Comparison of ENCODE assay signal across 11 cellular contexts in the genomic region with DNA sequence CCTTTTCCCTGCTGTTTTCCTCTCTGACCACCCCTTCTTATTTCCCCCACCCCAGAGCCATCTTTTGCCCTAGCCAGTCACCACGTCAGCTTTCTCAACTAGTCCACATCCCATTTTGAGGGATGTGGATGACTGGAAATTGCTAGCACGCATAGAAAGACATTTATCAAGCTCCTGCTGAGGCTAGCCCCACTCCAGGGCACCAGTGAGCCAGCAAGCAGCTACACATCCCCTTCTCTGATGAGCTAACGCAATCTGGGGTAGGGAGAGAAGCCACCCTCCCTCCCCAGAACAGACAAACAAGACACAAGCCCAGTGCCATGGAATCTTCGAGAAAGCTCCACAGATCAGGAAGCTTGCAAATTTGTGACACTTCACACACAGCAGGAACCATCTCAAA. TPM values are rescaled to one million over a fixed set of nuclear protein-coding genes. Genes with fewer than 3 reads are reported as not detected.
DNase-seq lines count a peak whose midpoint lies in the region; ATAC-seq and TF ChIP-seq lines count a peak whose summit lies in the region.
"Had no signal": no experiment of that assay in that cellular context is flagged by ENCODE, and none has a peak within 500 bp of the region (broad histone marks: within the 10 kb centered on the region; RNA-seq: fewer than 3 reads in every experiment).

No MANE protein-coding gene starts in this region.

- H3K4me3 ChIP-seq in AG04450 (ENCODE audit: low read depth, low read length) (peak overlapping the region; percentile 64), NT2/D1 (ENCODE audit: insufficient read length, low read depth) (peak overlapping the region; percentile 11), epithelial cell of proximal tubule (ENCODE audit: low read depth, low read length) (peak overlapping the region; percentile 55)

- TF ChIP-seq CTCF in AG04450 (IDR thresholded peaks at IDR 0.05; ENCODE audit: low read depth, low read length) (no peak), epithelial cell of proximal tubule (conservative IDR thresholded peaks at IDR 0.05; ENCODE audit: low read depth, low read length) (no peak), osteocyte (IDR thresholded peaks at IDR 0.05) (no peak)

- no peak overlapping the region for H3K27ac Mint-ChIP-seq in osteocyte (ENCODE audit: unreplicated experiment)
- H3K27ac Mint-ChIP-seq: activated naive CD4-positive, alpha-beta T cell treated with anti-CD3 and anti-CD28 coated beads, Interleukin-2, amount 10 ng/mL, durations not matched to agents 7 days and 5 days; CD4-positive, alpha-beta T cell had no signal

- DNase-seq in AG04450 (ENCODE audit: low read depth, low spot score) (no peak), NT2/D1 (ENCODE audit: low read depth, low spot score) (no peak), epithelial cell of proximal tubule (ENCODE audit: low read depth) (no peak), osteocyte (ENCODE audit: extremely low spot score, unreplicated experiment) (no peak), sciatic nerve (ENCODE audit: low spot score) (no peak)
- DNase-seq: activated naive CD4-positive, alpha-beta T cell treated with anti-CD3 and anti-CD28 coated beads, Interleukin-2, amount 10 ng/mL, durations not matched to agents 7 days and 5 days; CD4-positive, alpha-beta T cell; MM.1S had no signal

- H3K4me1 Mint-ChIP-seq in osteocyte (ENCODE audit: unreplicated experiment): peaks cover 3% of the 10 kb centered on the region
- H3K4me1 Mint-ChIP-seq: activated naive CD4-positive, alpha-beta T cell treated with anti-CD3 and anti-CD28 coated beads, Interleukin-2, amount 10 ng/mL, durations not matched to agents 7 days and 5 days had no signal

- peaks cover 26% of the 10 kb centered on the region for H3K9me3 Mint-ChIP-seq in osteocyte (ENCODE audit: unreplicated experiment)
- H3K9me3 Mint-ChIP-seq: activated naive CD4-positive, alpha-beta T cell treated with anti-CD3 and anti-CD28 coated beads, Interleukin-2, amount 10 ng/mL, durations not matched to agents 7 days and 5 days; CD4-positive, alpha-beta T cell had no signal

- intact Hi-C loops in sciatic nerve (cut with DNase I): no loop called here

- peaks cover 6% of the 10 kb centered on the region for H3K27me3 Mint-ChIP-seq in osteocyte (ENCODE audit: unreplicated experiment)

- H3K36me3 Mint-ChIP-seq in osteocyte (ENCODE audit: unreplicated experiment): no peaks in the 10 kb centered on the region
- H3K36me3 Mint-ChIP-seq: activated naive CD4-positive, alpha-beta T cell treated with anti-CD3 and anti-CD28 coated beads, Interleukin-2, amount 10 ng/mL, durations not matched to agents 7 days and 5 days had no signal

- ATAC-seq in GM21526 (IDR thresholded peaks at IDR 0.05; ENCODE audit: low FRiP score, unreplicated experiment) (no peak), sciatic nerve (no peak), GM19328 (IDR thresholded peaks at IDR 0.05; ENCODE audit: unreplicated experiment) (no peak), HG03045 (IDR thresholded peaks at IDR 0.05; ENCODE audit: unreplicated experiment) (no peak)

- peak overlapping the region; percentile 28 for H3K4me3 Mint-ChIP-seq in osteocyte (ENCODE audit: unreplicated experiment)
- H3K4me3 Mint-ChIP-seq: activated naive CD4-positive, alpha-beta T cell treated with anti-CD3 and anti-CD28 coated beads, Interleukin-2, amount 10 ng/mL, durations not matched to agents 7 days and 5 days; CD4-positive, alpha-beta T cell had no signal

- H3K9me3 ChIP-seq in AG04450 (ENCODE audit: control insufficient read depth, insufficient read depth, low read length) (no peaks in the 10 kb centered on the region), NT2/D1 (ENCODE audit: insufficient read depth, low read length) (no peaks in the 10 kb centered on the region)

- H3K9ac ChIP-seq in NT2/D1 (ENCODE audit: insufficient read length, low read depth): no peak overlapping the region

- H3K36me3 ChIP-seq in NT2/D1 (ENCODE audit: insufficient read depth, insufficient read length, low read length): peaks cover 16% of the 10 kb centered on the region

- H3K27ac ChIP-seq in AG04450 (ENCODE audit: low read depth, low read length): no peak overlapping the region

- CTCF ChIA-PET in AG04450 (lab: Charles Lee): no interaction called here

- no peaks in the 10 kb centered on the region for H3K4me1 ChIP-seq in NT2/D1 (ENCODE audit: insufficient read depth, insufficient read length)

- POLR2A ChIA-PET in AG04450 (lab: Yijun Ruan, JAX): interaction anchor here (0.9 kb wide), 1 partner anchor 11 kb away, joined by 5 read pairs; no protein-coding TSS in a partner anchor

- H3K27me3 ChIP-seq in AG04450 (ENCODE audit: control insufficient read depth, insufficient read depth, low read length) (peaks cover 4% of the 10 kb centered on the region), NT2/D1 (ENCODE audit: insufficient read depth, insufficient read length) (no peaks in the 10 kb centered on the region)

RNA-seq across cellular contexts. Expression of gene GABRE, which starts 1.2 kb away (rescaled TPM):
- polyA plus RNA-seq in AG04450 (2011; rRNA removed): 13.9 and 15.1 TPM in 2 replicates
- 23.9 and 27.3 TPM in 2 replicates for polyA minus RNA-seq in AG04450 (2011; rRNA and poly(A)+ RNA removed)
- total RNA-seq in epithelial cell of proximal tubule: 2.5 and 4.8 TPM in 2 replicates
- total RNA-seq in osteocyte: 0.71 and 1.4 TPM in 2 replicates
- total RNA-seq in sciatic nerve: 60.7 TPM
- total RNA-seq: CD4-positive, alpha-beta T cell had no signal

Comparison
In these comparisons a context has a peak if more than half of its experiments do, and no peak if none do; other contexts are left out.
1. H3K4me3 ChIP-seq: peak in every context shown above with its lines; median percentile 64 in AG04450; 55 in epithelial cell of proximal tubule; 11 in NT2/D1.
2. RNA of gene GABRE, which starts 1.2 kb away (total RNA-seq): 60.7 TPM in sciatic nerve (single experiment); 2.5 to 4.8 TPM in epithelial cell of proximal tubule and 0.71 to 1.4 TPM in osteocyte; every median in the first group is over 10 times any median in the second.